9 cellular contexts compared by ENCODE assay signal in genomic region chr10:22022257-22023051, GRCh38. TPM values are rescaled to one million over a fixed set of nuclear protein-coding genes. Genes with fewer than 3 reads are reported as not detected.
DNase-seq lines count a peak whose midpoint lies in the region; ATAC-seq and TF ChIP-seq lines count a peak whose summit lies in the region.
"Had no signal": no experiment of that assay in that cellular context is flagged by ENCODE, and none has a peak within 500 bp of the region (broad histone marks: within the 10 kb centered on the region; RNA-seq: fewer than 3 reads in every experiment).

No MANE protein-coding gene starts in this region.

- H3K27ac Mint-ChIP-seq in activated CD8-positive, alpha-beta T cell treated with anti-CD3 and anti-CD28 coated beads, Interleukin-2, amount 10 ng/mL, durations not matched to agents 7 days and 5 days: peak overlapping the region; percentile 70
- peak overlapping the region; percentile 30 for H3K27ac Mint-ChIP-seq in stimulated activated effector memory CD8-positive, alpha-beta T cell treated with anti-CD3 and anti-CD28 coated beads, Interleukin-12 subunit alpha, Interleukin-12 subunit beta, amount 100 ng/mL, for 72 hours

- H3K9me3 Mint-ChIP-seq in activated CD8-positive, alpha-beta T cell treated with anti-CD3 and anti-CD28 coated beads, Interleukin-2, amount 10 ng/mL, durations not matched to agents 7 days and 5 days (ENCODE audit: insufficient read depth): no peaks in the 10 kb centered on the region
- peaks cover 3% of the 10 kb centered on the region for H3K9me3 Mint-ChIP-seq in stimulated activated effector memory CD8-positive, alpha-beta T cell treated with anti-CD3 and anti-CD28 coated beads, Interleukin-12 subunit alpha, Interleukin-12 subunit beta, amount 100 ng/mL, for 72 hours

- H3K36me3 Mint-ChIP-seq in activated CD8-positive, alpha-beta T cell treated with anti-CD3 and anti-CD28 coated beads, Interleukin-2, amount 10 ng/mL, durations not matched to agents 7 days and 5 days (ENCODE audit: low read depth): peaks cover 4% of the 10 kb centered on the region
- H3K36me3 Mint-ChIP-seq in stimulated activated effector memory CD8-positive, alpha-beta T cell treated with anti-CD3 and anti-CD28 coated beads, Interleukin-12 subunit alpha, Interleukin-12 subunit beta, amount 100 ng/mL, for 72 hours: no peaks in the 10 kb centered on the region

- peak overlapping the region; percentile 42 for H3K4me3 Mint-ChIP-seq in activated CD8-positive, alpha-beta T cell treated with anti-CD3 and anti-CD28 coated beads, Interleukin-2, amount 10 ng/mL, durations not matched to agents 7 days and 5 days
- peak overlapping the region; percentile 47 for H3K4me3 Mint-ChIP-seq in stimulated activated effector memory CD8-positive, alpha-beta T cell treated with anti-CD3 and anti-CD28 coated beads, Interleukin-12 subunit alpha, Interleukin-12 subunit beta, amount 100 ng/mL, for 72 hours

- H3K27me3 Mint-ChIP-seq in activated CD8-positive, alpha-beta T cell treated with anti-CD3 and anti-CD28 coated beads, Interleukin-2, amount 10 ng/mL, durations not matched to agents 7 days and 5 days (ENCODE audit: low read depth): no peaks in the 10 kb centered on the region

- POLR2A ChIA-PET in activated CD8-positive, alpha-beta T cell treated with anti-CD3 and anti-CD28 coated beads, Interleukin-2, amount 10 ng/mL, durations not matched to agents 7 days and 5 days (lab: Charles Lee): interaction anchor here (1.0 kb wide), 1 partner anchor 414 kb away, joined by 5 read pairs; no protein-coding TSS in a partner anchor
- POLR2A ChIA-PET in GM10248 (lab: Yijun Ruan, JAX): no interaction called here

- CTCF ChIA-PET in activated CD8-positive, alpha-beta T cell treated with anti-CD3 and anti-CD28 coated beads, Interleukin-2, amount 10 ng/mL, durations not matched to agents 7 days and 5 days (lab: Charles Lee): interaction anchor here (0.5 kb wide), 1 partner anchor 10 kb away, joined by 3 read pairs; no protein-coding TSS in a partner anchor
- CTCF ChIA-PET in GM10248 (lab: Yijun Ruan, JAX): no interaction called here

- intact Hi-C loops in left cardiac atrium (cut with DNase I): no loop called here

- no peak for TF ChIP-seq CTCF in GM10248 (IDR thresholded peaks at IDR 0.05; ENCODE audit: control extremely low read depth, extremely low read depth, low read depth, missing control alignments)

- peak; percentile 88 for ATAC-seq in activated CD8-positive, alpha-beta T cell treated with anti-CD3 and anti-CD28 coated beads, Interleukin-2, amount 10 ng/mL, durations not matched to agents 7 days and 5 days
- ATAC-seq in left cardiac atrium (peak; percentile 93 to 96), HG03135 (IDR thresholded peaks at IDR 0.05; ENCODE audit: unreplicated experiment) (no peak), GM21737 (IDR thresholded peaks at IDR 0.05; ENCODE audit: unreplicated experiment) (no peak)
- ATAC-seq in stimulated activated effector memory CD8-positive, alpha-beta T cell treated with anti-CD3 and anti-CD28 coated beads, Interleukin-12 subunit alpha, Interleukin-12 subunit beta, amount 100 ng/mL, for 72 hours: peak; percentile 90

- peaks cover 13% of the 10 kb centered on the region for H3K4me1 Mint-ChIP-seq in activated CD8-positive, alpha-beta T cell treated with anti-CD3 and anti-CD28 coated beads, Interleukin-2, amount 10 ng/mL, durations not matched to agents 7 days and 5 days (ENCODE audit: low read depth)
- H3K4me1 Mint-ChIP-seq in stimulated activated effector memory CD8-positive, alpha-beta T cell treated with anti-CD3 and anti-CD28 coated beads, Interleukin-12 subunit alpha, Interleukin-12 subunit beta, amount 100 ng/mL, for 72 hours: peaks cover 18% of the 10 kb centered on the region

- DNase-seq in NCI-H524 treated with DMSO at 0.1 percent for 48 hours (lab: John Stamatoyannopoulos, UW): peak; percentile 61
- peak; percentile 47 for DNase-seq in activated CD8-positive, alpha-beta T cell treated with anti-CD3 and anti-CD28 coated beads, Interleukin-2, amount 10 ng/mL, durations not matched to agents 7 days and 5 days
- peak; percentile 40 for DNase-seq in left cardiac atrium
- peak in 1 of 2 donors; percentile 61 for DNase-seq in stimulated activated effector memory CD8-positive, alpha-beta T cell treated with anti-CD3 and anti-CD28 coated beads, Interleukin-12 subunit alpha, Interleukin-12 subunit beta, amount 100 ng/mL, for 72 hours (ENCODE audit: low spot score in 2 of 2)
- DNase-seq in GM10248 (ENCODE audit: extremely low spot score): no peak
- no peak for DNase-seq in KG1 (lab: John Stamatoyannopoulos, UW)
- DNase-seq: HCEC 1CT had no signal

RNA-seq across cellular contexts. Expression of gene DNAJC1, which starts 18.9 kb away (rescaled TPM):
- total RNA-seq in activated CD8-positive, alpha-beta T cell treated with anti-CD3 and anti-CD28 coated beads, Interleukin-2, amount 10 ng/mL, durations not matched to agents 7 days and 5 days: 10 to 100 TPM; 21.4 to 22.4 TPM
- 10 to 100 TPM; 16.1 to 20.8 TPM for total RNA-seq in left cardiac atrium

Comparison
In these comparisons a context has a peak if more than half of its experiments do, and no peak if none do; other contexts are left out.
1. DNase-seq: peak in NCI-H524 treated with DMSO at 0.1 percent for 48 hours (single experiment), activated CD8-positive, alpha-beta T cell treated with anti-CD3 and anti-CD28 coated beads, Interleukin-2, amount 10 ng/mL, durations not matched to agents 7 days and 5 days (single experiment) and left cardiac atrium (single experiment); none in GM10248 (single experiment) and KG1 (single experiment).
2. ATAC-seq: peak in activated CD8-positive, alpha-beta T cell treated with anti-CD3 and anti-CD28 coated beads, Interleukin-2, amount 10 ng/mL, durations not matched to agents 7 days and 5 days (single experiment), left cardiac atrium (2 of 2) and stimulated activated effector memory CD8-positive, alpha-beta T cell treated with anti-CD3 and anti-CD28 coated beads, Interleukin-12 subunit alpha, Interleukin-12 subunit beta, amount 100 ng/mL, for 72 hours (single experiment); none in HG03135 (single experiment) and GM21737 (single experiment).